In the genomic region with DNA sequence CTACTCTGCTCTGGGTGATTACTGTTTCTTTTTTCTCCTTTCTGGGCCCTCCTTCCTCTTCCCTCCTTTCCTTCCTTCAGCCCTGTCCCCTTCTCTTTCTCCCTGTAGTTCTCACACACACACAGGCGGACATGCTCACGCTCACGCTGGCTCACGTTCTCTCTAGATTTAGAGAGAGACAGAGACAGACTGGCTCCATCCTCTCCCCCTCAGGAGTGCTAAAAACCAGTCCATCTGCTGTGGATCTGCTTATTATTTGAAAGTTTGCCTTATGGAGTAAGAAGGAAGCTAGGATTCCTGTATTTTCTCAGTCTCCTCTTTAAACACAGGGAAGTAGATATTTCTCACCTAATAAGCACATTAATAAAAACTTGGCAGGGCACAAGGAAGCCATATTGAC, we compare ENCODE assay signal across 2 cellular contexts.
TF ChIP-seq lines count a peak whose summit lies in the region.

No MANE protein-coding gene starts in this region.

TF ChIP-seq in GM23338, 12 proteins besides CTCF, POLR2A, EP300 and RAD21 (continues in another document):
- TF ChIP-seq, protein P1, sequence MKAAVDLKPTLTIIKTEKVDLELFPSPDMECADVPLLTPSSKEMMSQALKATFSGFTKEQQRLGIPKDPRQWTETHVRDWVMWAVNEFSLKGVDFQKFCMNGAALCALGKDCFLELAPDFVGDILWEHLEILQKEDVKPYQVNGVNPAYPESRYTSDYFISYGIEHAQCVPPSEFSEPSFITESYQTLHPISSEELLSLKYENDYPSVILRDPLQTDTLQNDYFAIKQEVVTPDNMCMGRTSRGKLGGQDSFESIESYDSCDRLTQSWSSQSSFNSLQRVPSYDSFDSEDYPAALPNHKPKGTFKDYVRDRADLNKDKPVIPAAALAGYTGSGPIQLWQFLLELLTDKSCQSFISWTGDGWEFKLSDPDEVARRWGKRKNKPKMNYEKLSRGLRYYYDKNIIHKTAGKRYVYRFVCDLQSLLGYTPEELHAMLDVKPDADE (IDR thresholded peaks at IDR 0.05), result no peak
- TF ChIP-seq EZH2phosphoT487 (IDR thresholded peaks at IDR 0.05; ENCODE audit: unreplicated experiment) (no peak), STAT1 (IDR thresholded peaks at IDR 0.05; ENCODE audit: unreplicated experiment) (no peak), NANOG (IDR thresholded peaks at IDR 0.05; ENCODE audit: borderline replicate concordance) (no peak), ZNF462 (CRISPR knock-in tag; IDR thresholded peaks at IDR 0.05) (no peak), EZH2 (IDR thresholded peaks at IDR 0.05; ENCODE audit: low read depth, unreplicated experiment) (no peak), CREB1 (CRISPR knock-in tag; IDR thresholded peaks at IDR 0.05; ENCODE audit: low read depth) (no peak), ZNF114 (CRISPR knock-in tag; IDR thresholded peaks at IDR 0.05) (no peak), POLR2AphosphoS5 (IDR thresholded peaks at IDR 0.05; ENCODE audit: low read depth) (no peak)
- TF ChIP-seq, protein P2, sequence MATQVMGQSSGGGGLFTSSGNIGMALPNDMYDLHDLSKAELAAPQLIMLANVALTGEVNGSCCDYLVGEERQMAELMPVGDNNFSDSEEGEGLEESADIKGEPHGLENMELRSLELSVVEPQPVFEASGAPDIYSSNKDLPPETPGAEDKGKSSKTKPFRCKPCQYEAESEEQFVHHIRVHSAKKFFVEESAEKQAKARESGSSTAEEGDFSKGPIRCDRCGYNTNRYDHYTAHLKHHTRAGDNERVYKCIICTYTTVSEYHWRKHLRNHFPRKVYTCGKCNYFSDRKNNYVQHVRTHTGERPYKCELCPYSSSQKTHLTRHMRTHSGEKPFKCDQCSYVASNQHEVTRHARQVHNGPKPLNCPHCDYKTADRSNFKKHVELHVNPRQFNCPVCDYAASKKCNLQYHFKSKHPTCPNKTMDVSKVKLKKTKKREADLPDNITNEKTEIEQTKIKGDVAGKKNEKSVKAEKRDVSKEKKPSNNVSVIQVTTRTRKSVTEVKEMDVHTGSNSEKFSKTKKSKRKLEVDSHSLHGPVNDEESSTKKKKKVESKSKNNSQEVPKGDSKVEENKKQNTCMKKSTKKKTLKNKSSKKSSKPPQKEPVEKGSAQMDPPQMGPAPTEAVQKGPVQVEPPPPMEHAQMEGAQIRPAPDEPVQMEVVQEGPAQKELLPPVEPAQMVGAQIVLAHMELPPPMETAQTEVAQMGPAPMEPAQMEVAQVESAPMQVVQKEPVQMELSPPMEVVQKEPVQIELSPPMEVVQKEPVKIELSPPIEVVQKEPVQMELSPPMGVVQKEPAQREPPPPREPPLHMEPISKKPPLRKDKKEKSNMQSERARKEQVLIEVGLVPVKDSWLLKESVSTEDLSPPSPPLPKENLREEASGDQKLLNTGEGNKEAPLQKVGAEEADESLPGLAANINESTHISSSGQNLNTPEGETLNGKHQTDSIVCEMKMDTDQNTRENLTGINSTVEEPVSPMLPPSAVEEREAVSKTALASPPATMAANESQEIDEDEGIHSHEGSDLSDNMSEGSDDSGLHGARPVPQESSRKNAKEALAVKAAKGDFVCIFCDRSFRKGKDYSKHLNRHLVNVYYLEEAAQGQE (IDR thresholded peaks at IDR 0.05; ENCODE audit: unreplicated experiment), result no peak

TF ChIP-seq in H1, 55 proteins besides CTCF, POLR2A, EP300 and RAD21 (continued from another document):
- TF ChIP-seq CHD7 (IDR thresholded peaks at IDR 0.05; ENCODE audit: insufficient replicate concordance, low read length), result no peak
